19 cellular contexts compared by ENCODE assay signal in the genomic region with DNA sequence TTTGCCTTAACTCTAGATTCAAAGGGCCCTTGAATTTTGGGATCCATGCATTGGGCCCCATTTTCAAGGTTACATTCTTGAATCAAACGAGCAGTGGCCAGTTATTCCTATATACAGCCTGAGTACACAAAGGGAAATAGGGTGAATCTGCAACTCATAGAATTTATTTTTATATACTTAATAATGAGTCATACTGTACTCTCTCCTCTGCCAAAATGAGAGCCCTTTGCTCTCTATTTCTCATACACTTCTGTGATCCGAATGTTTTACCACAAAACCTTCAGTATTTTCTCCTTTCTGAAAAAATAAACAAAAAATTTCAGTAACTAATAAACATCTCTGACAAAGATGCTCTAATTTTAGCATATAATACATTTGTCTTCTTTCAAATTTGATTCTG.
"Had no signal": no experiment of that assay in that cellular context is flagged by ENCODE, and none has a peak within 500 bp of the region (broad histone marks: within the 10 kb centered on the region; RNA-seq: fewer than 3 reads in every experiment).

No MANE protein-coding gene starts in this region.

- ATAC-seq: activated CD8-positive, alpha-beta T cell treated with anti-CD3 and anti-CD28 coated beads for 36 hours; activated naive CD8-positive, alpha-beta T cell treated with anti-CD3 and anti-CD28 coated beads, Interleukin-2, amount 50 U/mL, for 24 hours; effector memory CD8-positive, alpha-beta T cell; sciatic nerve had no signal

- H3K27me3 ChIP-seq: upper lobe of left lung had no signal

- H3K27ac ChIP-seq: epithelial cell of prostate, upper lobe of left lung, WERI-Rb-1 had no signal

- DNase-seq: activated CD4-positive, alpha-beta T cell treated with anti-CD3 and anti-CD28 coated beads for 4 hours; activated CD8-positive, alpha-beta memory T cell treated with anti-CD3 and anti-CD28 coated beads, Interleukin-2, amount 50 U/mL, for 4 hours; activated CD8-positive, alpha-beta T cell treated with anti-CD3 and anti-CD28 coated beads for 36 hours; activated naive CD4-positive, alpha-beta T cell; activated naive CD8-positive, alpha-beta T cell treated with anti-CD3 and anti-CD28 coated beads, Interleukin-2, amount 50 U/mL, for 24 hours; central memory CD4-positive, alpha-beta T cell; effector memory CD8-positive, alpha-beta T cell; foreskin melanocyte; head of caudate nucleus; mesendoderm; occipital lobe; stimulated activated CD4-positive, alpha-beta T cell treated with anti-CD3 and anti-CD28 coated beads, Interleukin-12 subunit alpha, Interleukin-12 subunit beta, amount 100 ng/mL, for 4 hours; stimulated activated naive CD4-positive, alpha-beta T cell; substantia nigra; T-helper 9 cell; upper lobe of left lung; WERI-Rb-1 had no signal

- H3K4me3 ChIP-seq: upper lobe of left lung had no signal

- H3K36me3 ChIP-seq: upper lobe of left lung, WERI-Rb-1 had no signal

- H3K9me3 ChIP-seq: upper lobe of left lung had no signal
